ENCODE assay signal across 39 cellular contexts in the genomic region with DNA sequence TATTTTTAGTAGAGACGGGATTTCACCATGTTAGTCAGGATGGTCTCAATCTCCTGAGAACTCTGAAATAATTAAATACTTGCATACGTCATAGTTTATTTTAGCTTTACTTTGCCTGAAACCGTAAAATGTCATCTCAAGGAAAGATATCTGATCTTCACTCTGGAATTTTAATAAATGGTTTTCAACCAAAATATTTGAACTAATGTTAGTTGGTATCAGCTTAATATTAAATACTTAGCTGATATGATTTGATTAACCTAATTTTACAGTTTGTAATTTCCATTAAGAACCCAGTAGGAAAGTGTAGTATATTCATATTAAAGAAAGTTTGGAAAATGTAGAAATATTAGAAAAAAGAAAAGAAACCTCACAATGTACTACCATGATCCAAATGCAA.
"Had no signal": no experiment of that assay in that cellular context is flagged by ENCODE, and none has a peak within 500 bp of the region (broad histone marks: within the 10 kb centered on the region; RNA-seq: fewer than 3 reads in every experiment).

No MANE protein-coding gene starts in this region.

- DNase-seq: activated CD4-positive, alpha-beta memory T cell treated with anti-CD3 and anti-CD28 coated beads, Interleukin-2, amount 10 ng/mL, durations not matched to agents 7 days and 5 days; activated CD4-positive, alpha-beta T cell treated with anti-CD3 and anti-CD28 coated beads for 1 hour; activated CD4-positive, alpha-beta T cell treated with anti-CD3 and anti-CD28 coated beads for 36 hours; activated CD4-positive, alpha-beta T cell treated with anti-CD3 and anti-CD28 coated beads for 48 hours; activated CD4-positive, alpha-beta T cell treated with anti-CD3 and anti-CD28 coated beads, Interleukin-2, amount 10 ng/mL, durations not matched to agents 7 days and 5 days; activated CD4-positive, alpha-beta T cell treated with anti-CD3 and anti-CD28 coated beads, Interleukin-2, amount 50 U/mL, for 48 hours; activated CD4-positive, CD25-positive, alpha-beta regulatory T cell; activated CD8-positive, alpha-beta memory T cell treated with anti-CD3 and anti-CD28 coated beads for 24 hours; activated CD8-positive, alpha-beta memory T cell treated with anti-CD3 and anti-CD28 coated beads, Interleukin-2, amount 10 ng/mL, durations not matched to agents 7 days and 5 days; activated CD8-positive, alpha-beta memory T cell treated with anti-CD3 and anti-CD28 coated beads, Interleukin-2, amount 50 U/mL, for 48 hours; activated CD8-positive, alpha-beta T cell treated with anti-CD3 and anti-CD28 coated beads, Interleukin-2, amount 10 ng/mL, durations not matched to agents 7 days and 5 days; activated effector memory CD4-positive, alpha-beta T cell treated with anti-CD3 and anti-CD28 coated beads, Interleukin-2, amount 50 U/mL, for 16 hours; activated gamma-delta T cell treated with Interleukin-2 at 50 U/mL for 16 hours; activated naive CD4-positive, alpha-beta T cell; activated naive CD4-positive, alpha-beta T cell treated with anti-CD3 and anti-CD28 coated beads for 36 hours; activated naive CD4-positive, alpha-beta T cell treated with anti-CD3 and anti-CD28 coated beads, Interleukin-2, amount 50 U/mL, for 16 hours; activated naive CD8-positive, alpha-beta T cell treated with anti-CD3 and anti-CD28 coated beads for 36 hours; activated T-cell treated with anti-CD3 and anti-CD28 coated beads, Interleukin-2, amount 50 U/mL, for 4 hours; activated T-cell treated with anti-CD3 and anti-CD28 coated beads, Interleukin-2, amount 50 U/mL, for 72 hours; adrenal gland; amniotic stem cell; aorta; body of pancreas; brain microvascular endothelial cell; central memory CD4-positive, alpha-beta T cell; SW 1271; T-helper 1 cell; T-helper 2 cell; T-helper 9 cell; WERI-Rb-1 had no signal

- FAIRE-seq: astrocyte had no signal

- ATAC-seq: activated CD4-positive, alpha-beta T cell treated with anti-CD3 and anti-CD28 coated beads for 36 hours; activated CD4-positive, CD25-positive, alpha-beta regulatory T cell treated with anti-CD3 and anti-CD28 coated beads, Interleukin-2, amount 50 U/mL, for 24 hours; activated CD8-positive, alpha-beta memory T cell treated with anti-CD3 and anti-CD28 coated beads, Interleukin-2, amount 10 ng/mL, durations not matched to agents 7 days and 5 days; activated CD8-positive, alpha-beta T cell treated with anti-CD3 and anti-CD28 coated beads, Interleukin-2, amount 10 ng/mL, durations not matched to agents 7 days and 5 days; activated naive CD4-positive, alpha-beta T cell treated with anti-CD3 and anti-CD28 coated beads, Interleukin-2, amount 50 U/mL, for 72 hours; activated T-cell treated with anti-CD3 and anti-CD28 coated beads, Interleukin-2, amount 50 U/mL, for 4 hours; activated T-cell treated with anti-CD3 and anti-CD28 coated beads, Interleukin-2, amount 50 U/mL, for 72 hours; activated T-helper 17 cell treated with anti-CD3 and anti-CD28 coated beads, Interleukin-2, amount 50 U/mL, for 72 hours; body of pancreas; WTC11 had no signal

- H3K27ac ChIP-seq: adrenal gland, body of pancreas, brain microvascular endothelial cell, breast epithelium, WERI-Rb-1 had no signal

- H3K36me3 ChIP-seq: breast epithelium had no signal

- H3K27me3 Mint-ChIP-seq: activated CD4-positive, alpha-beta memory T cell treated with anti-CD3 and anti-CD28 coated beads, Interleukin-2, amount 10 ng/mL, durations not matched to agents 7 days and 5 days; activated CD4-positive, alpha-beta T cell treated with anti-CD3 and anti-CD28 coated beads for 36 hours; activated CD4-positive, alpha-beta T cell treated with anti-CD3 and anti-CD28 coated beads, Interleukin-2, amount 10 ng/mL, durations not matched to agents 7 days and 5 days; activated CD8-positive, alpha-beta memory T cell treated with anti-CD3 and anti-CD28 coated beads, Interleukin-2, amount 10 ng/mL, durations not matched to agents 7 days and 5 days; activated naive CD8-positive, alpha-beta T cell treated with anti-CD3 and anti-CD28 coated beads for 36 hours; activated T-helper 17 cell treated with anti-CD3 and anti-CD28 coated beads, Interleukin-2, amount 50 U/mL, for 72 hours had no signal

- H3K9me3 ChIP-seq: adrenal gland, body of pancreas, breast epithelium had no signal

- H3K9me3 Mint-ChIP-seq: activated CD4-positive, alpha-beta memory T cell treated with anti-CD3 and anti-CD28 coated beads, Interleukin-2, amount 10 ng/mL, durations not matched to agents 7 days and 5 days; activated CD4-positive, alpha-beta T cell treated with anti-CD3 and anti-CD28 coated beads, Interleukin-2, amount 10 ng/mL, durations not matched to agents 7 days and 5 days; activated naive CD4-positive, alpha-beta T cell treated with anti-CD3 and anti-CD28 coated beads for 36 hours; activated naive CD4-positive, alpha-beta T cell treated with anti-CD3 and anti-CD28 coated beads, Interleukin-2, amount 50 U/mL, for 72 hours; activated naive CD8-positive, alpha-beta T cell treated with anti-CD3 and anti-CD28 coated beads for 36 hours; activated T-cell treated with anti-CD3 and anti-CD28 coated beads, Interleukin-2, amount 50 U/mL, for 4 hours; activated T-cell treated with anti-CD3 and anti-CD28 coated beads, Interleukin-2, amount 50 U/mL, for 72 hours; activated T-helper 1 cell treated with anti-CD3 and anti-CD28 coated beads, Interleukin-12 subunit alpha, Interleukin-12 subunit beta, Interleukin-2, Interleukin-4 antibody, amounts not matched to agents 30 ng/mL and 10 ng/mL and 1 ng/mL, durations not matched to agents 14 hours and 24 hours and 36 hours; activated T-helper 17 cell treated with anti-CD3 and anti-CD28 coated beads, Interleukin-2, amount 50 U/mL, for 72 hours; T-helper 1 cell treated with Interleukin-12 subunit alpha and Interleukin-12 subunit beta and Interleukin-4 antibody, amounts not matched to agents 30 μg/mL and 1 μg/mL, for 36 hours; T-helper 2 cell treated with Interferon-gamma antibody and Interleukin-4, amounts not matched to agents 5 μg/mL and 100 μg/mL, for 36 hours; WTC11 had no signal

- H3K4me3 Mint-ChIP-seq: activated CD4-positive, alpha-beta memory T cell treated with anti-CD3 and anti-CD28 coated beads, Interleukin-2, amount 10 ng/mL, durations not matched to agents 7 days and 5 days; activated CD4-positive, alpha-beta T cell treated with anti-CD3 and anti-CD28 coated beads for 36 hours; activated CD4-positive, alpha-beta T cell treated with anti-CD3 and anti-CD28 coated beads, Interleukin-2, amount 10 ng/mL, durations not matched to agents 7 days and 5 days; activated CD8-positive, alpha-beta memory T cell treated with anti-CD3 and anti-CD28 coated beads, Interleukin-2, amount 10 ng/mL, durations not matched to agents 7 days and 5 days; activated CD8-positive, alpha-beta T cell treated with anti-CD3 and anti-CD28 coated beads, Interleukin-2, amount 10 ng/mL, durations not matched to agents 7 days and 5 days; activated naive CD4-positive, alpha-beta T cell treated with anti-CD3 and anti-CD28 coated beads for 36 hours; activated naive CD8-positive, alpha-beta T cell treated with anti-CD3 and anti-CD28 coated beads for 36 hours; activated T-cell treated with anti-CD3 and anti-CD28 coated beads, Interleukin-2, amount 50 U/mL, for 4 hours; activated T-cell treated with anti-CD3 and anti-CD28 coated beads, Interleukin-2, amount 50 U/mL, for 72 hours; activated T-helper 1 cell treated with anti-CD3 and anti-CD28 coated beads, Interleukin-12 subunit alpha, Interleukin-12 subunit beta, Interleukin-2, Interleukin-4 antibody, amounts not matched to agents 30 ng/mL and 10 ng/mL and 1 ng/mL, durations not matched to agents 14 hours and 24 hours and 36 hours; activated T-helper 17 cell treated with anti-CD3 and anti-CD28 coated beads, Interleukin-2, amount 50 U/mL, for 72 hours; T-helper 1 cell treated with Interleukin-12 subunit alpha and Interleukin-12 subunit beta and Interleukin-4 antibody, amounts not matched to agents 30 μg/mL and 1 μg/mL, for 36 hours; T-helper 2 cell treated with Interferon-gamma antibody and Interleukin-4, amounts not matched to agents 5 μg/mL and 100 μg/mL, for 36 hours; WTC11 had no signal

- H3K27me3 ChIP-seq: adrenal gland, body of pancreas, brain microvascular endothelial cell, breast epithelium had no signal

- H3K4me1 ChIP-seq: body of pancreas, breast epithelium had no signal

- H3K27ac Mint-ChIP-seq: activated CD4-positive, alpha-beta memory T cell treated with anti-CD3 and anti-CD28 coated beads, Interleukin-2, amount 10 ng/mL, durations not matched to agents 7 days and 5 days; activated CD4-positive, alpha-beta T cell treated with anti-CD3 and anti-CD28 coated beads for 36 hours; activated CD4-positive, alpha-beta T cell treated with anti-CD3 and anti-CD28 coated beads, Interleukin-2, amount 10 ng/mL, durations not matched to agents 7 days and 5 days; activated CD8-positive, alpha-beta memory T cell treated with anti-CD3 and anti-CD28 coated beads, Interleukin-2, amount 10 ng/mL, durations not matched to agents 7 days and 5 days; activated CD8-positive, alpha-beta T cell treated with anti-CD3 and anti-CD28 coated beads, Interleukin-2, amount 10 ng/mL, durations not matched to agents 7 days and 5 days; activated naive CD4-positive, alpha-beta T cell treated with anti-CD3 and anti-CD28 coated beads for 36 hours; activated naive CD4-positive, alpha-beta T cell treated with anti-CD3 and anti-CD28 coated beads, Interleukin-2, amount 50 U/mL, for 72 hours; activated naive CD8-positive, alpha-beta T cell treated with anti-CD3 and anti-CD28 coated beads for 36 hours; activated T-cell treated with anti-CD3 and anti-CD28 coated beads, Interleukin-2, amount 50 U/mL, for 72 hours; activated T-helper 1 cell treated with anti-CD3 and anti-CD28 coated beads, Interleukin-12 subunit alpha, Interleukin-12 subunit beta, Interleukin-2, Interleukin-4 antibody, amounts not matched to agents 30 ng/mL and 10 ng/mL and 1 ng/mL, durations not matched to agents 14 hours and 24 hours and 36 hours; activated T-helper 17 cell treated with anti-CD3 and anti-CD28 coated beads, Interleukin-2, amount 50 U/mL, for 72 hours; T-helper 1 cell treated with Interleukin-12 subunit alpha and Interleukin-12 subunit beta and Interleukin-4 antibody, amounts not matched to agents 30 μg/mL and 1 μg/mL, for 36 hours; T-helper 2 cell treated with Interferon-gamma antibody and Interleukin-4, amounts not matched to agents 5 μg/mL and 100 μg/mL, for 36 hours; WTC11 had no signal

- H3K4me3 ChIP-seq: adrenal gland, body of pancreas, breast epithelium had no signal

- H3K4me1 Mint-ChIP-seq: activated CD4-positive, alpha-beta memory T cell treated with anti-CD3 and anti-CD28 coated beads, Interleukin-2, amount 10 ng/mL, durations not matched to agents 7 days and 5 days; activated CD4-positive, alpha-beta T cell treated with anti-CD3 and anti-CD28 coated beads for 36 hours; activated CD4-positive, alpha-beta T cell treated with anti-CD3 and anti-CD28 coated beads, Interleukin-2, amount 10 ng/mL, durations not matched to agents 7 days and 5 days; activated CD8-positive, alpha-beta memory T cell treated with anti-CD3 and anti-CD28 coated beads, Interleukin-2, amount 10 ng/mL, durations not matched to agents 7 days and 5 days; activated naive CD8-positive, alpha-beta T cell treated with anti-CD3 and anti-CD28 coated beads for 36 hours; activated T-helper 17 cell treated with anti-CD3 and anti-CD28 coated beads, Interleukin-2, amount 50 U/mL, for 72 hours; WTC11 had no signal
